15 cellular contexts compared by ENCODE assay signal in genomic region chr20:62489186-62489939, GRCh38. TPM values are rescaled to one million over a fixed set of nuclear protein-coding genes. Genes with fewer than 3 reads are reported as not detected.
DNase-seq lines count a peak whose midpoint lies in the region; ATAC-seq and TF ChIP-seq lines count a peak whose summit lies in the region.
"Had no signal": no experiment of that assay in that cellular context is flagged by ENCODE, and none has a peak within 500 bp of the region (broad histone marks: within the 10 kb centered on the region; RNA-seq: fewer than 3 reads in every experiment).

No MANE protein-coding gene starts in this region.

- no peaks in the 10 kb centered on the region for H3K9me3 ChIP-seq in right atrium auricular region
- H3K9me3 ChIP-seq: upper lobe of left lung had no signal

- no peak overlapping the region for H3K4me3 ChIP-seq in right atrium auricular region
- H3K4me3 ChIP-seq: upper lobe of left lung had no signal

- intact Hi-C loops in Right ventricle myocardium superior (cut with DNase I), result no loop called here
- intact Hi-C loops in activated T-helper 1 cell treated with anti-CD3 and anti-CD28 coated beads, Interleukin-12 subunit alpha, Interleukin-12 subunit beta, Interleukin-2, Interleukin-4 antibody, amounts not matched to agents 30 ng/mL and 10 ng/mL and 1 ng/mL, durations not matched to agents 14 hours and 24 hours and 36 hours (cut with micrococcal nuclease), result no loop called here

- H3K4me1 Mint-ChIP-seq in activated T-helper 1 cell treated with anti-CD3 and anti-CD28 coated beads, Interleukin-12 subunit alpha, Interleukin-12 subunit beta, Interleukin-2, Interleukin-4 antibody, amounts not matched to agents 30 ng/mL and 10 ng/mL and 1 ng/mL, durations not matched to agents 14 hours and 24 hours and 36 hours (ENCODE audit: low read depth), result no peaks in the 10 kb centered on the region
- no peaks in the 10 kb centered on the region for H3K4me1 Mint-ChIP-seq in activated CD4-positive, alpha-beta T cell treated with anti-CD3 and anti-CD28 coated beads, Interleukin-2, amount 10 ng/mL, durations not matched to agents 7 days and 5 days

- no peak for TF ChIP-seq CTCF in right atrium auricular region (IDR thresholded peaks at IDR 0.05)
- TF ChIP-seq CTCF in foreskin keratinocyte (conservative IDR thresholded peaks at IDR 0.05), result peak; percentile 19

- no peak overlapping the region for H3K4me3 Mint-ChIP-seq in activated T-helper 1 cell treated with anti-CD3 and anti-CD28 coated beads, Interleukin-12 subunit alpha, Interleukin-12 subunit beta, Interleukin-2, Interleukin-4 antibody, amounts not matched to agents 30 ng/mL and 10 ng/mL and 1 ng/mL, durations not matched to agents 14 hours and 24 hours and 36 hours
- H3K4me3 Mint-ChIP-seq in activated CD4-positive, alpha-beta T cell treated with anti-CD3 and anti-CD28 coated beads, Interleukin-2, amount 10 ng/mL, durations not matched to agents 7 days and 5 days, result no peak overlapping the region
- H3K4me3 Mint-ChIP-seq: H9 had no signal

- DNase-seq in right atrium auricular region (ENCODE audit: low spot score) (no peak), Right ventricle myocardium superior (no peak), RPMI8226 (peak; percentile 33), foreskin keratinocyte (peak; percentile 34 to 62), mesenteric fat pad (ENCODE audit: low spot score) (no peak), NCI-H526 treated with DMSO at 0.1 percent for 48 hours (lab: John Stamatoyannopoulos, UW) (no peak)
- no peak for DNase-seq in activated T-helper 1 cell treated with anti-CD3 and anti-CD28 coated beads, Interleukin-12 subunit alpha, Interleukin-12 subunit beta, Interleukin-2, Interleukin-4 antibody, amounts not matched to agents 30 ng/mL and 10 ng/mL and 1 ng/mL, durations not matched to agents 14 hours and 24 hours and 36 hours (ENCODE audit: low spot score)
- no peak for DNase-seq in activated CD4-positive, alpha-beta T cell treated with anti-CD3 and anti-CD28 coated beads, Interleukin-2, amount 10 ng/mL, durations not matched to agents 7 days and 5 days
- DNase-seq: activated CD8-positive, alpha-beta memory T cell treated with anti-CD3 and anti-CD28 coated beads, Interleukin-2, amount 50 U/mL, for 48 hours; H9; KBM-7; NCI-H2081; OCI-M1 had no signal

- POLR2A ChIA-PET in activated CD4-positive, alpha-beta T cell treated with anti-CD3 and anti-CD28 coated beads, Interleukin-2, amount 10 ng/mL, durations not matched to agents 7 days and 5 days (lab: Charles Lee), result no interaction called here

- CTCF ChIA-PET in activated CD4-positive, alpha-beta T cell treated with anti-CD3 and anti-CD28 coated beads, Interleukin-2, amount 10 ng/mL, durations not matched to agents 7 days and 5 days (lab: Charles Lee), result no interaction called here

- no peaks in the 10 kb centered on the region for H3K36me3 Mint-ChIP-seq in activated T-helper 1 cell treated with anti-CD3 and anti-CD28 coated beads, Interleukin-12 subunit alpha, Interleukin-12 subunit beta, Interleukin-2, Interleukin-4 antibody, amounts not matched to agents 30 ng/mL and 10 ng/mL and 1 ng/mL, durations not matched to agents 14 hours and 24 hours and 36 hours (ENCODE audit: low read depth)
- no peaks in the 10 kb centered on the region for H3K36me3 Mint-ChIP-seq in activated CD4-positive, alpha-beta T cell treated with anti-CD3 and anti-CD28 coated beads, Interleukin-2, amount 10 ng/mL, durations not matched to agents 7 days and 5 days (ENCODE audit: low read depth)

- H3K4me1 ChIP-seq in right atrium auricular region (peaks cover 0 to 71% of the 10 kb centered on the region in 2 donors), foreskin keratinocyte (peaks cover 10% of the 10 kb centered on the region)

- ATAC-seq in Right ventricle myocardium superior (ENCODE audit: poor library complexity) (no peak), foreskin keratinocyte (peak; percentile 90)

- H3K27me3 Mint-ChIP-seq in activated T-helper 1 cell treated with anti-CD3 and anti-CD28 coated beads, Interleukin-12 subunit alpha, Interleukin-12 subunit beta, Interleukin-2, Interleukin-4 antibody, amounts not matched to agents 30 ng/mL and 10 ng/mL and 1 ng/mL, durations not matched to agents 14 hours and 24 hours and 36 hours (ENCODE audit: insufficient read depth), result peaks cover 29% of the 10 kb centered on the region
- H3K27me3 Mint-ChIP-seq in activated CD4-positive, alpha-beta T cell treated with anti-CD3 and anti-CD28 coated beads, Interleukin-2, amount 10 ng/mL, durations not matched to agents 7 days and 5 days, result peaks cover 19% of the 10 kb centered on the region

- no peaks in the 10 kb centered on the region for H3K36me3 ChIP-seq in right atrium auricular region
- H3K36me3 ChIP-seq: upper lobe of left lung had no signal

- H3K27ac Mint-ChIP-seq in activated T-helper 1 cell treated with anti-CD3 and anti-CD28 coated beads, Interleukin-12 subunit alpha, Interleukin-12 subunit beta, Interleukin-2, Interleukin-4 antibody, amounts not matched to agents 30 ng/mL and 10 ng/mL and 1 ng/mL, durations not matched to agents 14 hours and 24 hours and 36 hours, result no peak overlapping the region
- H3K27ac Mint-ChIP-seq in activated CD4-positive, alpha-beta T cell treated with anti-CD3 and anti-CD28 coated beads, Interleukin-2, amount 10 ng/mL, durations not matched to agents 7 days and 5 days, result no peak overlapping the region
- H3K27ac Mint-ChIP-seq: H9 had no signal

- H3K27ac ChIP-seq in right atrium auricular region (peak overlapping the region; percentile 75 to 86), foreskin keratinocyte (peak overlapping the region; percentile 51)
- H3K27ac ChIP-seq: upper lobe of left lung had no signal

- no peaks in the 10 kb centered on the region for H3K9me3 Mint-ChIP-seq in activated T-helper 1 cell treated with anti-CD3 and anti-CD28 coated beads, Interleukin-12 subunit alpha, Interleukin-12 subunit beta, Interleukin-2, Interleukin-4 antibody, amounts not matched to agents 30 ng/mL and 10 ng/mL and 1 ng/mL, durations not matched to agents 14 hours and 24 hours and 36 hours
- no peaks in the 10 kb centered on the region for H3K9me3 Mint-ChIP-seq in activated CD4-positive, alpha-beta T cell treated with anti-CD3 and anti-CD28 coated beads, Interleukin-2, amount 10 ng/mL, durations not matched to agents 7 days and 5 days
- H3K9me3 Mint-ChIP-seq: H9 had no signal

- H3K27me3 ChIP-seq in right atrium auricular region, result no peaks in the 10 kb centered on the region
- H3K27me3 ChIP-seq in foreskin keratinocyte, result peaks cover 43% of the 10 kb centered on the region

RNA-seq across cellular contexts. Expression of gene GATA5, which starts 13.6 kb away (rescaled TPM):
- total RNA-seq in right atrium auricular region (1 to 10 TPM; 6.9 to 9.6 TPM), Right ventricle myocardium superior (1.7 TPM), foreskin keratinocyte (not detected in 2 replicates), mesenteric fat pad (0.19 TPM)
- polyA plus RNA-seq in foreskin keratinocyte, result not detected in 2 replicates
- not detected in 2 replicates for total RNA-seq in activated T-helper 1 cell treated with anti-CD3 and anti-CD28 coated beads, Interleukin-12 subunit alpha, Interleukin-12 subunit beta, Interleukin-2, Interleukin-4 antibody, amounts not matched to agents 30 ng/mL and 10 ng/mL and 1 ng/mL, durations not matched to agents 14 hours and 24 hours and 36 hours
- not detected for total RNA-seq in activated CD4-positive, alpha-beta T cell treated with anti-CD3 and anti-CD28 coated beads, Interleukin-2, amount 10 ng/mL, durations not matched to agents 7 days and 5 days
- polyA plus RNA-seq: neural cell had no signal

Comparison
In these comparisons a context has a peak if more than half of its experiments do, and no peak if none do; other contexts are left out.
1. DNase-seq: peak in RPMI8226 (single experiment) and foreskin keratinocyte (2 of 2); none in right atrium auricular region (single experiment), Right ventricle myocardium superior (single experiment), mesenteric fat pad (single experiment), activated T-helper 1 cell treated with anti-CD3 and anti-CD28 coated beads, Interleukin-12 subunit alpha, Interleukin-12 subunit beta, Interleukin-2, Interleukin-4 antibody, amounts not matched to agents 30 ng/mL and 10 ng/mL and 1 ng/mL, durations not matched to agents 14 hours and 24 hours and 36 hours (single experiment), activated CD4-positive, alpha-beta T cell treated with anti-CD3 and anti-CD28 coated beads, Interleukin-2, amount 10 ng/mL, durations not matched to agents 7 days and 5 days (single experiment) and NCI-H526 treated with DMSO at 0.1 percent for 48 hours (single experiment).